ENCODE assay signal across 19 cellular contexts in genomic region chr1:218156602-218157001, GRCh38.
DNase-seq lines count a peak whose midpoint lies in the region; ATAC-seq, FAIRE-seq and TF ChIP-seq lines count a peak whose summit lies in the region.
"Had no signal": no experiment of that assay in that cellular context is flagged by ENCODE, and none has a peak within 500 bp of the region (broad histone marks: within the 10 kb centered on the region; RNA-seq: fewer than 3 reads in every experiment).

No MANE protein-coding gene starts in this region.

- DNase-seq in SIG-M5 treated with dmso at 0.1 percent for 504 hours (lab: John Stamatoyannopoulos, UW; ENCODE audit: unreplicated experiment) (peak; percentile 38), SIG-M5 (lab: John Stamatoyannopoulos, UW) (no peak), NCI-H526 (lab: John Stamatoyannopoulos, UW) (peak; percentile 21 to 67), hepatocyte (ENCODE audit: low spot score) (peak; percentile 63), small intestine (peak; percentile 25), adrenal gland (no peak)
- DNase-seq: ACHN; activated CD8-positive, alpha-beta T cell treated with anti-CD3 and anti-CD28 coated beads, Interleukin-2, amount 10 ng/mL, durations not matched to agents 7 days and 5 days; activated naive CD4-positive, alpha-beta T cell treated with anti-CD3 and anti-CD28 coated beads for 36 hours; DMS79; GOT3; NCI-H1105 had no signal

- H3K79me2 ChIP-seq in hepatocyte = no peaks in the 10 kb centered on the region

- H3K4me3 ChIP-seq in hepatocyte (no peak overlapping the region), small intestine (ENCODE audit: low read depth in 1 of 2, low read length in 2 of 2) (no peak overlapping the region), adrenal gland (no peak overlapping the region)
- H3K4me3 ChIP-seq: cardiac muscle cell, GM12878, heart left ventricle had no signal

- TF ChIP-seq CTCF in hepatocyte (IDR thresholded peaks at IDR 0.05; ENCODE audit: poor library complexity) (peak; percentile 14), adrenal gland (IDR thresholded peaks at IDR 0.05) (no peak)

- H3K27ac ChIP-seq in hepatocyte (no peak overlapping the region), small intestine (ENCODE audit: low read depth in 1 of 2, low read length in 1 of 2) (no peak overlapping the region), adrenal gland (no peak overlapping the region)
- H3K27ac ChIP-seq: cardiac muscle cell, heart left ventricle had no signal

- no peak for TF ChIP-seq POLR2A in adrenal gland (IDR thresholded peaks at IDR 0.05)

- 5% methylated on average over 15 of the region's 15 CpGs for WGBS in hepatocyte (ENCODE audit: low lambda C conversion rate, missing lambda C conversion rate)
- 3 to 18% (median 8%) methylated on average over 15 of the region's 15 CpGs for WGBS in small intestine, 3 donors
- 8 to 11% (median 9%) methylated on average over 14 to 15 of the region's 15 CpGs for WGBS in adrenal gland, 4 donors

- H3K9me2 ChIP-seq in hepatocyte (replicated peaks; ENCODE audit: insufficient read depth) = no peaks in the 10 kb centered on the region

- H3K9me3 ChIP-seq in hepatocyte (ENCODE audit: low read depth) (no peaks in the 10 kb centered on the region), small intestine (ENCODE audit: control insufficient read depth, low read depth) (no peaks in the 10 kb centered on the region), adrenal gland (replicated peaks in 1 of 3) (no peaks in the 10 kb centered on the region)
- H3K9me3 ChIP-seq: heart left ventricle had no signal

- no peak for FAIRE-seq in small intestine (lab: Jason Lieb, UNC)
- FAIRE-seq: GM12878, RCC 7860 had no signal

- H3K4me2 ChIP-seq in hepatocyte = peak overlapping the region; percentile 55

- intact Hi-C loops in adrenal gland (cut with DNase I) = no loop called here

- ATAC-seq in GM21367 (IDR thresholded peaks at IDR 0.05; ENCODE audit: unreplicated experiment) (no peak), GM21737 (IDR thresholded peaks at IDR 0.05; ENCODE audit: unreplicated experiment) (no peak)
- ATAC-seq: activated CD8-positive, alpha-beta T cell treated with anti-CD3 and anti-CD28 coated beads, Interleukin-2, amount 10 ng/mL, durations not matched to agents 7 days and 5 days; GM12878; stimulated activated effector memory CD8-positive, alpha-beta T cell treated with anti-CD3 and anti-CD28 coated beads, Interleukin-12 subunit alpha, Interleukin-12 subunit beta, amount 100 ng/mL, for 72 hours had no signal

- H3K4me1 ChIP-seq in hepatocyte (ENCODE audit: insufficient read depth) (no peaks in the 10 kb centered on the region), small intestine (ENCODE audit: control insufficient read depth in 2 of 2, insufficient read depth in 1 of 2, low read depth in 1 of 2, low read length in 1 of 2) (no peaks in the 10 kb centered on the region), adrenal gland (replicated peaks in 1 of 2) (no peaks in the 10 kb centered on the region)

- no peak overlapping the region for H2AFZ ChIP-seq in hepatocyte

- H3K27me3 ChIP-seq in hepatocyte = peaks cover 47% of the 10 kb centered on the region
- peaks cover 0 to 5% of the 10 kb centered on the region in 2 donors for H3K27me3 ChIP-seq in small intestine (ENCODE audit: control insufficient read depth in 2 of 2, insufficient read depth in 2 of 2, low read length in 2 of 2)
- H3K27me3 ChIP-seq in adrenal gland = peaks cover 4% of the 10 kb centered on the region

- H4K20me1 ChIP-seq in hepatocyte (ENCODE audit: insufficient read depth, poor library complexity, severe bottlenecking) = no peaks in the 10 kb centered on the region

- H3K36me3 ChIP-seq in hepatocyte (replicated peaks; ENCODE audit: insufficient read depth, low read depth) (no peaks in the 10 kb centered on the region), small intestine (ENCODE audit: control insufficient read depth in 2 of 2, insufficient read depth in 2 of 2, low read length in 2 of 2) (no peaks in the 10 kb centered on the region), adrenal gland (replicated peaks in 1 of 2) (no peaks in the 10 kb centered on the region)
- H3K36me3 ChIP-seq: cardiac muscle cell, heart left ventricle had no signal

Comparison
In these comparisons a context has a peak if more than half of its experiments do, and no peak if none do; other contexts are left out.
1. DNase-seq: peak in SIG-M5 treated with dmso at 0.1 percent for 504 hours (single experiment), NCI-H526 (2 of 2), hepatocyte (single experiment) and small intestine (single experiment); none in SIG-M5 (single experiment) and adrenal gland (0 of 7).